Comparison of ENCODE assay signal across 28 cellular contexts in the genomic region with DNA sequence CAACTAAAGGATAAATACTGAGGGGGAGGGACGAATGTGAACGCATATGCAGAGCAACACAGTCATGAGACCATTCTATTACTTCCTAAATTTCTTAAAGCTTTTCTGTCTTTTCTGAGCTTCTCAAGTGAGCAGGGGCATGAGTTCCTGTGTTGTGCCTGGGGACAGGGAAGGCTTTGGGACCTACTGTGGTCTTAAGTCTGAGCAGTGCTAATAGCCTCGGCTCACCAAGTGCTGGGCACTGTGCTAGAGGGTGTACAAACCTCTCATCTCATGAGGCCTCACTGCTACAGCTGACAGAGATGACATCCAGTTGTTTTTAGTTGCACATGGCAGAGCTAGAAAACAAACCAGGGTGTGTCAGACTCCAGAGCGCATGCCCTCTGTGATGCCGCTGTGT.
DNase-seq lines count a peak whose midpoint lies in the region; ATAC-seq and TF ChIP-seq lines count a peak whose summit lies in the region.
"Had no signal": no experiment of that assay in that cellular context is flagged by ENCODE, and none has a peak within 500 bp of the region (broad histone marks: within the 10 kb centered on the region; RNA-seq: fewer than 3 reads in every experiment).

No MANE protein-coding gene starts in this region.

- H3K14ac ChIP-seq in trophoblast cell (ENCODE audit: low read length) = no peak overlapping the region

- DNase-seq in Kasumi-1 (lab: John Stamatoyannopoulos, UW) (peak; percentile 22 to 30), colonic mucosa (peak; percentile 15), trophoblast cell (no peak), KG1 (lab: John Stamatoyannopoulos, UW) (no peak), KBM-7 (no peak)
- DNase-seq: activated CD8-positive, alpha-beta T cell treated with anti-CD3 and anti-CD28 coated beads, Interleukin-2, amount 10 ng/mL, durations not matched to agents 7 days and 5 days; activated naive CD4-positive, alpha-beta T cell treated with anti-CD3 and anti-CD28 coated beads, Interleukin-2, amount 10 ng/mL, durations not matched to agents 7 days and 5 days; body of pancreas; C1 segment of cervical spinal cord; DMS79 treated with DMSO at 0.1 percent for 48 hours; gastrocnemius medialis; GDM1; GM23248; left cardiac atrium; NCI-H1092 treated with DMSO at 0.1 percent for 48 hours; NCI-H1694 treated with DMSO at 0.1 percent for 48 hours; NCI-H2171 treated with DMSO at 0.1 percent for 48 hours; NCI-H526; ovary; Peyer's patch; SHP77; small intestine; stimulated activated naive CD8-positive, alpha-beta T cell treated with anti-CD3 and anti-CD28 coated beads, Interleukin-15, amount 100 ng/mL, for 72 hours; T-helper 2 cell had no signal

- no peak overlapping the region for H4K8ac ChIP-seq in trophoblast cell (ENCODE audit: low read depth, low read length)

- no peak overlapping the region for H4K91ac ChIP-seq in trophoblast cell (ENCODE audit: low read depth, low read length)

- H3K4ac ChIP-seq in trophoblast cell (ENCODE audit: low read depth, low read length) = peak overlapping the region; percentile 71

- intact Hi-C loops in colonic mucosa (cut with DNase I) = no loop called here

- H3K9ac ChIP-seq in colonic mucosa (ENCODE audit: low read depth in 2 of 2, low read length in 2 of 2) = no peak overlapping the region
- H3K9ac ChIP-seq in trophoblast cell (ENCODE audit: low read length) = no peak overlapping the region
- H3K9ac ChIP-seq: GM23248 had no signal

- H3K9me3 ChIP-seq in colonic mucosa (no peaks in the 10 kb centered on the region), trophoblast cell (ENCODE audit: insufficient read depth, low read depth, low read length) (no peaks in the 10 kb centered on the region)
- H3K9me3 ChIP-seq: body of pancreas, gastrocnemius medialis, ovary, Peyer's patch, vagina had no signal

- H3K79me2 ChIP-seq in trophoblast cell (ENCODE audit: control insufficient read depth, insufficient read depth, low read length, poor library complexity) = peaks cover 5% of the 10 kb centered on the region

- H3K4me1 ChIP-seq in colonic mucosa (peaks cover 5% of the 10 kb centered on the region), trophoblast cell (ENCODE audit: control insufficient read depth in 1 of 2, insufficient read depth in 2 of 2, low read length in 2 of 2) (peaks cover 19 to 28% of the 10 kb centered on the region in 2 experiments)

- ATAC-seq in GM18519 (IDR thresholded peaks at IDR 0.05; ENCODE audit: low FRiP score, unreplicated experiment) = no peak
- ATAC-seq: activated CD8-positive, alpha-beta T cell treated with anti-CD3 and anti-CD28 coated beads, Interleukin-2, amount 10 ng/mL, durations not matched to agents 7 days and 5 days; body of pancreas; gastrocnemius medialis; left cardiac atrium; stimulated activated naive CD8-positive, alpha-beta T cell treated with anti-CD3 and anti-CD28 coated beads, Interleukin-15, amount 100 ng/mL, for 72 hours had no signal

- no CpG with 5 or more reads among the region's 5 CpGs for WGBS in trophoblast cell (ENCODE audit: extremely low coverage, insufficient coverage, insufficient read length)

- H3K4me2 ChIP-seq in trophoblast cell (ENCODE audit: low read length) = no peak overlapping the region

- no peak overlapping the region for H3K18ac ChIP-seq in trophoblast cell (ENCODE audit: low read length)

- peaks cover 8% of the 10 kb centered on the region for H3K79me1 ChIP-seq in trophoblast cell (ENCODE audit: low read length)

- no peak overlapping the region for H2AFZ ChIP-seq in trophoblast cell (ENCODE audit: insufficient read depth, low read length, poor library complexity)
- H2AFZ ChIP-seq: GM23248 had no signal

- in situ Hi-C loops in KBM-7 (cut with MboI; ENCODE audit: low pct_unique_long_range_greater_than_20kb, low sequenced_read_pairs) = no loop called here

- H2BK120ac ChIP-seq in trophoblast cell (ENCODE audit: insufficient read depth, low read length, poor library complexity) = no peak overlapping the region

- H3K36me3 ChIP-seq in colonic mucosa (no peaks in the 10 kb centered on the region), trophoblast cell (ENCODE audit: control insufficient read depth in 1 of 2, insufficient read depth in 2 of 2, low read length in 2 of 2) (no peaks in the 10 kb centered on the region)
- H3K36me3 ChIP-seq: gastrocnemius medialis, ovary, Peyer's patch, vagina had no signal

- H3K4me3 ChIP-seq in colonic mucosa (no peak overlapping the region), trophoblast cell (ENCODE audit: low read depth, low read length) (no peak overlapping the region)
- H3K4me3 ChIP-seq: body of pancreas, gastrocnemius medialis, GM23248, lung, ovary, Peyer's patch, vagina had no signal

- no peak overlapping the region for H2BK12ac ChIP-seq in trophoblast cell (ENCODE audit: low read length)

- H3K27ac ChIP-seq in C4-2B = peak overlapping the region; percentile 85
- no peak overlapping the region for H3K27ac ChIP-seq in colonic mucosa
- no peak overlapping the region for H3K27ac ChIP-seq in trophoblast cell (ENCODE audit: low read depth, low read length)
- H3K27ac ChIP-seq: gastrocnemius medialis, GM23248, ovary, Peyer's patch, vagina had no signal

- no peak overlapping the region for H2BK5ac ChIP-seq in trophoblast cell (ENCODE audit: low read depth, low read length, poor library complexity)

- H4K12ac ChIP-seq in trophoblast cell (ENCODE audit: low read depth, low read length) = no peak overlapping the region

- no peak overlapping the region for H3K23ac ChIP-seq in trophoblast cell (ENCODE audit: low read length)

- H3K27me3 ChIP-seq in colonic mucosa (no peaks in the 10 kb centered on the region), trophoblast cell (ENCODE audit: insufficient read depth, low read length) (no peaks in the 10 kb centered on the region)
- H3K27me3 ChIP-seq: body of pancreas, gastrocnemius medialis, ovary, Peyer's patch, vagina had no signal

- TF ChIP-seq CTCF in C4-2B (conservative IDR thresholded peaks at IDR 0.05) = no peak
- TF ChIP-seq CTCF in colonic mucosa (IDR thresholded peaks at IDR 0.05) = no peak

- H2AK5ac ChIP-seq in trophoblast cell (ENCODE audit: low read length) = no peak overlapping the region

Comparison
In these comparisons a context has a peak if more than half of its experiments do, and no peak if none do; other contexts are left out.
1. DNase-seq: peak in Kasumi-1 (2 of 2) and colonic mucosa (single experiment); none in trophoblast cell (0 of 2), KG1 (single experiment) and KBM-7 (single experiment).